In the genomic region with DNA sequence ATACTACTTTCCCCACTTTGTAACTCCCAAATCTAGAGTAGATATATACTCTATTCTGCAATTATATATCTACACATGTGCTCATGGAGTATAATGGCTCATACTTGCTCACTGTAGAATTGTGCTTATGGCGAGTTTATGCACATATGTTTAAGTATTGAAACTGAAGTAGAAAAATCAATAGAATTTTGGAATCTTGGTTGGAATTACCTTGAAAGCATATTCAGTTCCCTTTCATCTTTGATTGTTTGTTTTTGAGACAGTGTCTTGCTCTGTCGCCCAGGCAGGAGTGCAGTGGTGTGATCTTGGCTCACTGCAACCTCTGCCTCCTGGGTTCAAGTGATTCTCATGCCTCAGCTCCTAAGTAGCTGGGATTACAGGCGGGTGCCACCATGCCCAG, we compare ENCODE assay signal across 19 cellular contexts.
"Had no signal": no experiment of that assay in that cellular context is flagged by ENCODE, and none has a peak within 500 bp of the region (broad histone marks: within the 10 kb centered on the region; RNA-seq: fewer than 3 reads in every experiment).

No MANE protein-coding gene starts in this region.

- H3K27ac ChIP-seq: colonic mucosa, right atrium auricular region, stomach, testis, upper lobe of right lung had no signal

- H3K4me1 ChIP-seq: colonic mucosa, stomach, testis, upper lobe of right lung had no signal

- H3K4me3 ChIP-seq: colonic mucosa, right atrium auricular region, skin epidermis, stomach, testis, upper lobe of right lung had no signal

- DNase-seq: activated CD4-positive, alpha-beta T cell treated with anti-CD3 and anti-CD28 coated beads for 36 hours; activated gamma-delta T cell treated with Interleukin-2 at 50 U/mL for 16 hours; amniotic stem cell; caudate nucleus; colonic mucosa; foreskin fibroblast; kidney glomerular epithelial cell; left ventricle myocardium superior; mesenchymal stem cell; SK-N-SH; stimulated activated CD4-positive, alpha-beta T cell treated with anti-CD3 and anti-CD28 coated beads, Interleukin-4, amount 100 ng/mL, for 4 hours; stimulated activated CD8-positive, alpha-beta memory T cell treated with anti-CD3 and anti-CD28 coated beads, Interleukin-4, amount 100 ng/mL, for 48 hours; stomach; T-helper 1 cell; testis; upper lobe of right lung had no signal

- H3K27ac Mint-ChIP-seq: activated CD4-positive, alpha-beta T cell treated with anti-CD3 and anti-CD28 coated beads for 36 hours; progenitor cell of endocrine pancreas had no signal

- H3K4me3 Mint-ChIP-seq: activated CD4-positive, alpha-beta T cell treated with anti-CD3 and anti-CD28 coated beads for 36 hours had no signal

- H3K9me3 ChIP-seq: colonic mucosa, right atrium auricular region, SK-N-SH, stomach, testis, upper lobe of right lung had no signal

- ATAC-seq: activated CD4-positive, alpha-beta T cell treated with anti-CD3 and anti-CD28 coated beads for 36 hours; left ventricle myocardium superior; upper lobe of right lung had no signal

- H3K36me3 ChIP-seq: colonic mucosa, right atrium auricular region, stomach, upper lobe of right lung had no signal

- H3K9ac ChIP-seq: SK-N-SH had no signal

- H3K27me3 ChIP-seq: colonic mucosa, right atrium auricular region, stomach, testis, upper lobe of right lung had no signal

- H3K4me2 ChIP-seq: SK-N-SH had no signal

- H3K27me3 Mint-ChIP-seq: progenitor cell of endocrine pancreas had no signal
